ENCODE assay signal across 17 cellular contexts in genomic region chr7:158358926-158359645, GRCh38.
DNase-seq lines count a peak whose midpoint lies in the region; ATAC-seq and TF ChIP-seq lines count a peak whose summit lies in the region.
"Had no signal": no experiment of that assay in that cellular context is flagged by ENCODE, and none has a peak within 500 bp of the region (broad histone marks: within the 10 kb centered on the region; RNA-seq: fewer than 3 reads in every experiment).

No MANE protein-coding gene starts in this region.

- intact Hi-C loops in left ventricle myocardium superior (cut with micrococcal nuclease): no loop called here

- H3K27me3 Mint-ChIP-seq in osteocyte (ENCODE audit: unreplicated experiment): no peaks in the 10 kb centered on the region
- H3K27me3 Mint-ChIP-seq: CD4-positive, CD25-positive, alpha-beta regulatory T cell had no signal

- H3K9me2 ChIP-seq in MM.1S (replicated peaks; ENCODE audit: insufficient read depth, low read length): no peaks in the 10 kb centered on the region

- H3F3A ChIP-seq in MM.1S (ENCODE audit: insufficient read depth, low read length): no peaks in the 10 kb centered on the region

- H4K20me1 ChIP-seq in MM.1S (ENCODE audit: insufficient read depth, low read length): no peaks in the 10 kb centered on the region

- H3K36me3 ChIP-seq in right atrium auricular region (no peaks in the 10 kb centered on the region), MM.1S (replicated peaks; ENCODE audit: insufficient read depth, low read length) (no peaks in the 10 kb centered on the region)
- H3K36me3 ChIP-seq: BE2C, HAP-1 had no signal

- ATAC-seq in left ventricle myocardium superior (no peak), GM19455 (IDR thresholded peaks at IDR 0.05; ENCODE audit: unreplicated experiment) (no peak)

- H3K4me3 ChIP-seq in right atrium auricular region: no peak overlapping the region
- no peak overlapping the region for H3K4me3 ChIP-seq in MM.1S (ENCODE audit: low read length)
- H3K4me3 ChIP-seq: HAP-1 had no signal

- no peaks in the 10 kb centered on the region for H3K79me2 ChIP-seq in MM.1S (ENCODE audit: low read length)

- H3K27ac Mint-ChIP-seq in osteocyte (ENCODE audit: unreplicated experiment): no peak overlapping the region

- H3K4me1 ChIP-seq in right atrium auricular region: no peaks in the 10 kb centered on the region
- H3K4me1 ChIP-seq in MM.1S (ENCODE audit: low read length): no peaks in the 10 kb centered on the region
- H3K4me1 ChIP-seq: BE2C, HAP-1 had no signal

- no peak for TF ChIP-seq CTCF in right atrium auricular region (IDR thresholded peaks at IDR 0.05)
- no peak for TF ChIP-seq CTCF in osteocyte (IDR thresholded peaks at IDR 0.05)
- no peak for TF ChIP-seq CTCF in MM.1S (IDR thresholded peaks at IDR 0.05; ENCODE audit: low read length)

- H3K27ac ChIP-seq in right atrium auricular region (no peak overlapping the region), MM.1S (ENCODE audit: low read length) (no peak overlapping the region)

- H3K9ac ChIP-seq in MM.1S (ENCODE audit: low read length): no peak overlapping the region

- no peak overlapping the region for H3K4me2 ChIP-seq in MM.1S (ENCODE audit: low read depth, low read length)

- DNase-seq in right atrium auricular region (ENCODE audit: low spot score): peak; percentile 16
- DNase-seq in left ventricle myocardium superior: no peak
- peak; percentile 56 for DNase-seq in osteocyte (ENCODE audit: extremely low spot score, unreplicated experiment)
- peak; percentile 6 for DNase-seq in superior temporal gyrus (ENCODE audit: extremely low spot score)
- DNase-seq in DMS53 treated with DMSO at 0.1 percent for 48 hours (lab: John Stamatoyannopoulos, UW; ENCODE audit: unreplicated experiment): no peak
- DNase-seq in MM.1S: no peak
- DNase-seq: ACHN; BE2C; C1 segment of cervical spinal cord; CD4-positive, CD25-positive, alpha-beta regulatory T cell; CD8-positive, alpha-beta memory T cell; COR-L47; DMS 273 treated with DMSO at 0.1 percent for 48 hours; DMS79; GDM1 had no signal

- H3K4me1 Mint-ChIP-seq in osteocyte (ENCODE audit: unreplicated experiment): no peaks in the 10 kb centered on the region
- H3K4me1 Mint-ChIP-seq: CD4-positive, CD25-positive, alpha-beta regulatory T cell; CD8-positive, alpha-beta memory T cell had no signal

- no peaks in the 10 kb centered on the region for H3K36me3 Mint-ChIP-seq in osteocyte (ENCODE audit: unreplicated experiment)
- H3K36me3 Mint-ChIP-seq: CD4-positive, CD25-positive, alpha-beta regulatory T cell; CD8-positive, alpha-beta memory T cell had no signal

- no peak overlapping the region for H2AFZ ChIP-seq in MM.1S (ENCODE audit: low read length)

- H3K9me3 Mint-ChIP-seq in osteocyte (ENCODE audit: unreplicated experiment): peaks cover 21% of the 10 kb centered on the region

- H3K9me3 ChIP-seq in right atrium auricular region (peaks cover 0 to 7% of the 10 kb centered on the region in 2 donors), MM.1S (replicated peaks; ENCODE audit: insufficient read depth, low read length) (no peaks in the 10 kb centered on the region)
- H3K9me3 ChIP-seq: BE2C, HAP-1 had no signal

- H3K4me3 Mint-ChIP-seq in osteocyte (ENCODE audit: unreplicated experiment): no peak overlapping the region
- H3K4me3 Mint-ChIP-seq: CD4-positive, CD25-positive, alpha-beta regulatory T cell; CD8-positive, alpha-beta memory T cell had no signal

- H3K27me3 ChIP-seq in right atrium auricular region (no peaks in the 10 kb centered on the region), MM.1S (replicated peaks; ENCODE audit: insufficient read depth, low read length) (peaks cover 52% of the 10 kb centered on the region)
- H3K27me3 ChIP-seq: BE2C had no signal

Comparison
In these comparisons a context has a peak if more than half of its experiments do, and no peak if none do; other contexts are left out.
1. DNase-seq: peak in right atrium auricular region (single experiment), osteocyte (single experiment) and superior temporal gyrus (single experiment); none in left ventricle myocardium superior (single experiment), DMS53 treated with DMSO at 0.1 percent for 48 hours (single experiment) and MM.1S (single experiment).